9 cellular contexts compared by ENCODE assay signal in the genomic region with DNA sequence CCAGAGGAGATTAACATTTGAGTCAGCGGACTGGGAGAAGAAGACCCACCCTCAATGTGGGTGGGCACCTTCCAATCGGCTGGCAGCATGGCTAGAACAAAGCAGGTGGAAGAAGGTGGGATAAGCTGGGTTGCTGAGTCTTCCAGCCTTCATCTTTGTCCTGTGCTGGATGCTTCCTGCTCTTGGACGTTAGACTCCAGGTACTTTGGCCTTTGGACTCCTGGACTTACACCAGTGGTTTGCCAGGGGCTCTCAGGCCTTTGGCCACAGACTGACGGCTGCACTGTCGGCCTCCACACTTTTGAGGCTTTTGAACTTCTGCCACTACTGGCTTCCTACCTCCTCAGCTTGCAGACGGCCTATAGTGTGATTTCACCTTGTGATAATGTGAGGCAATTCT. TPM values are rescaled to one million over a fixed set of nuclear protein-coding genes. Genes with fewer than 3 reads are reported as not detected.
"Had no signal": no experiment of that assay in that cellular context is flagged by ENCODE, and none has a peak within 500 bp of the region (broad histone marks: within the 10 kb centered on the region; RNA-seq: fewer than 3 reads in every experiment).

No MANE protein-coding gene starts in this region.

- H3K4me1 ChIP-seq: HAP-1 had no signal

- H3K27ac ChIP-seq: GM23248 had no signal

- H3K4me3 ChIP-seq: GM23248, HAP-1, K562 had no signal

- H3K9ac ChIP-seq: GM23248 had no signal

- H3K36me3 ChIP-seq: HAP-1 had no signal

- ATAC-seq: HCT116, K562 had no signal

- H3K9me3 ChIP-seq: HAP-1 had no signal

- FAIRE-seq: K562 had no signal

- DNase-seq: GM23248, GOT3, H7, HFFc6, IMR-90 had no signal

RNA-seq across cellular contexts. Expression of a gene that starts 50.8 kb away (rescaled TPM):
- total RNA-seq: GM23248, H4 had no signal
- polyA plus RNA-seq: IMR-90 had no signal
